In genomic region chr6:1390071-1390804, GRCh38 we compare ENCODE assay signal across 1 cellular context.
TF ChIP-seq lines count a peak whose summit lies in the region.

No MANE protein-coding gene starts in this region.

TF ChIP-seq in HepG2, 621 proteins besides CTCF, POLR2A, EP300 and RAD21 (continued from another document and continues in another):
- TF ChIP-seq ZNF574 (CRISPR knock-in tag; IDR thresholded peaks at IDR 0.05) (no peak), ELK4 (CRISPR knock-in tag; IDR thresholded peaks at IDR 0.05; ENCODE audit: borderline replicate concordance) (no peak), RARA (CRISPR knock-in tag; IDR thresholded peaks at IDR 0.05) (no peak), PLRG1 (conservative IDR thresholded peaks at IDR 0.05) (no peak), RXRA (CRISPR knock-in tag; IDR thresholded peaks at IDR 0.05) (no peak), TBP (CRISPR knock-in tag; IDR thresholded peaks at IDR 0.05) (no peak), ZNF768 (CRISPR knock-in tag; IDR thresholded peaks at IDR 0.05) (peak; percentile 9; the same call in 1 of the 2 replicates), ZSCAN29 (CRISPR knock-in tag; conservative IDR thresholded peaks at IDR 0.05) (no peak), DZIP1 (CRISPR knock-in tag; IDR thresholded peaks at IDR 0.05) (no peak), ZUFSP (CRISPR knock-in tag; IDR thresholded peaks at IDR 0.05; ENCODE audit: borderline replicate concordance) (no peak), ZEB1 (IDR thresholded peaks at IDR 0.05; ENCODE audit: insufficient replicate concordance, low read depth) (no peak), MAZ (IDR thresholded peaks at IDR 0.05; ENCODE audit: borderline replicate concordance, low read depth, low read length) (no peak), MAZ (CRISPR knock-in tag; IDR thresholded peaks at IDR 0.05; ENCODE audit: low read depth) (no peak), ZNF10 (CRISPR knock-in tag; IDR thresholded peaks at IDR 0.05; ENCODE audit: borderline replicate concordance, low read depth) (no peak), CEBPG (CRISPR knock-in tag; IDR thresholded peaks at IDR 0.05) (no peak), TEAD3 (CRISPR knock-in tag; optimal IDR thresholded peaks at IDR 0.05; ENCODE audit: borderline replicate concordance) (no peak), BCL6 (CRISPR knock-in tag; IDR thresholded peaks at IDR 0.05) (peak; percentile 67; the same call in 1 of the 2 replicates), PAX8 (CRISPR knock-in tag; IDR thresholded peaks at IDR 0.05; ENCODE audit: borderline replicate concordance) (no peak), ZNF639 (CRISPR knock-in tag; conservative IDR thresholded peaks at IDR 0.05) (no peak), PHF5A (CRISPR knock-in tag; IDR thresholded peaks at IDR 0.05; ENCODE audit: low read depth, unreplicated experiment) (no peak), ZSCAN22 (CRISPR knock-in tag; IDR thresholded peaks at IDR 0.05) (no peak), ZNF777 (CRISPR knock-in tag; IDR thresholded peaks at IDR 0.05) (peak; percentile 54; the same call in 1 of the 2 replicates), NFE2L1 (CRISPR knock-in tag; IDR thresholded peaks at IDR 0.05; ENCODE audit: borderline replicate concordance) (no peak), ZNF543 (CRISPR knock-in tag; IDR thresholded peaks at IDR 0.05) (no peak), ARNTL (CRISPR knock-in tag; IDR thresholded peaks at IDR 0.05) (no peak), NFYC (CRISPR knock-in tag; IDR thresholded peaks at IDR 0.05) (no peak), SRSF1 (optimal IDR thresholded peaks at IDR 0.05; ENCODE audit: low read depth, low read length) (no peak), MYNN (CRISPR knock-in tag; IDR thresholded peaks at IDR 0.05; ENCODE audit: low read depth) (no peak), ZNF7 (CRISPR knock-in tag; IDR thresholded peaks at IDR 0.05) (no peak), ZNF407 (CRISPR knock-in tag; IDR thresholded peaks at IDR 0.05; ENCODE audit: not compliant biosample characterization) (no peak), PAF1 (CRISPR knock-in tag; IDR thresholded peaks at IDR 0.05) (no peak), MAFK (conservative IDR thresholded peaks at IDR 0.05 in 1 of 2, IDR thresholded peaks at IDR 0.05 in 1 of 2; ENCODE audit: low read length in 2 of 2) (no peak), ZBTB33 (CRISPR knock-in tag; IDR thresholded peaks at IDR 0.05) (no peak), MAFF (IDR thresholded peaks at IDR 0.05; ENCODE audit: low read depth, low read length) (no peak), SAFB2 (CRISPR knock-in tag; IDR thresholded peaks at IDR 0.05; ENCODE audit: borderline replicate concordance, low read depth) (no peak), ZNF891 (CRISPR knock-in tag; IDR thresholded peaks at IDR 0.05) (0 out of 2 replicates have a peak, but pooled peaks have one; percentile 27), SMAD3 (CRISPR knock-in tag; IDR thresholded peaks at IDR 0.05) (no peak), IRF9 (CRISPR knock-in tag; IDR thresholded peaks at IDR 0.05; ENCODE audit: borderline replicate concordance) (0 out of 2 replicates have a peak, but pooled peaks have one; percentile 29), SRSF9 (IDR thresholded peaks at IDR 0.05; ENCODE audit: borderline replicate concordance, insufficient read depth, low read depth, low read length, poor library complexity, severe bottlenecking) (no peak)
